In genomic region chr2:108448678-108449409, GRCh38 we compare ENCODE assay signal across 8 cellular contexts. TPM values are rescaled to one million over a fixed set of nuclear protein-coding genes. Genes with fewer than 3 reads are reported as not detected.
DNase-seq lines count a peak whose midpoint lies in the region; ATAC-seq and TF ChIP-seq lines count a peak whose summit lies in the region.

GCC2 (plus strand) TSS chr2:108449206; CDS start chr2:108449275, 69 bp downstream.

- peak within 1 kb of the TSS; percentile 92 to 99 (median 96) for H3K4me3 Mint-ChIP-seq in IgD-negative memory B cell

- H3K9me3 Mint-ChIP-seq in IgD-negative memory B cell, result peaks cover 0 to 3% (median 0%) of the 10 kb centered on the region in 3 donors

- H3K9me3 ChIP-seq in mucosa of descending colon, result no peaks in the 10 kb centered on the region

- H3K27ac Mint-ChIP-seq in IgD-negative memory B cell, result peak within 1 kb of the TSS; percentile 92 to 100 (median 99)

- peak; percentile 97 for ATAC-seq in GM21576 (IDR thresholded peaks at IDR 0.05; ENCODE audit: unreplicated experiment)
- peak; percentile 98 for ATAC-seq in mucosa of descending colon

- peak within 1 kb of the TSS; percentile 72 for H3K27ac ChIP-seq in epithelial cell of prostate

- TF ChIP-seq CTCF in mucosa of descending colon (IDR thresholded peaks at IDR 0.05), result no peak

- peaks cover 4% of the 10 kb centered on the region for H3K36me3 Mint-ChIP-seq in IgD-negative memory B cell

- H3K4me3 ChIP-seq in mucosa of descending colon, result peak within 1 kb of the TSS; percentile 62

- no peaks in the 10 kb centered on the region for H3K36me3 ChIP-seq in mucosa of descending colon (ENCODE audit: low read depth)

- intact Hi-C loops in mucosa of descending colon (cut with DNase I, micrococcal nuclease), result no loop called here

- peaks cover 15 to 31% (median 30%) of the 10 kb centered on the region in 3 donors for H3K4me1 Mint-ChIP-seq in IgD-negative memory B cell

- no peaks in the 10 kb centered on the region for H3K27me3 Mint-ChIP-seq in IgD-negative memory B cell

- H3K4me1 ChIP-seq in mucosa of descending colon (ENCODE audit: low read depth), result peaks cover 14% of the 10 kb centered on the region

- DNase-seq in DMS153 (lab: John Stamatoyannopoulos, UW) (peak; percentile 85), OCI-M1 (lab: John Stamatoyannopoulos, UW) (peak; percentile 96), activated T-cell treated with anti-CD3 and anti-CD28 coated beads for 1 hour (ENCODE audit: low read depth) (peak; percentile 93), epithelial cell of prostate (ENCODE audit: low read depth, low spot score) (peak; percentile 64), mucosa of descending colon (peak; percentile 98 to 99 (median 98))
- DNase-seq in stimulated activated CD8-positive, alpha-beta memory T cell treated with anti-CD3 and anti-CD28 coated beads, Interleukin-4, amount 100 ng/mL, for 1 hour (ENCODE audit: low read depth in 2 of 2, low spot score in 1 of 2), result peak; percentile 94

RNA-seq across cellular contexts. Expression of gene GCC2, which starts in this region (rescaled TPM):
- 65.6 TPM for polyA plus RNA-seq in IgD-negative memory B cell
- total RNA-seq in mucosa of descending colon, result 10 to 100 TPM; 75.1 to 89.6 (median 77.2) TPM

Comparison
In these comparisons a context has a peak if more than half of its experiments do, and no peak if none do; other contexts are left out.
1. Peak in every context shown above with its lines: DNase-seq, ATAC-seq, H3K4me3 ChIP-seq and H3K27ac ChIP-seq.